In genomic region chr6:4896401-4896800, GRCh38 we compare ENCODE assay signal across 22 cellular contexts.
"Had no signal": no experiment of that assay in that cellular context is flagged by ENCODE, and none has a peak within 500 bp of the region (broad histone marks: within the 10 kb centered on the region; RNA-seq: fewer than 3 reads in every experiment).

No MANE protein-coding gene starts in this region.

- H3K4me3 ChIP-seq: body of pancreas, right lobe of liver, skin epidermis, transverse colon, vagina had no signal

- H3K27ac Mint-ChIP-seq: activated naive CD8-positive, alpha-beta T cell treated with anti-CD3 and anti-CD28 coated beads, Interleukin-2, amount 50 U/mL, for 24 hours; activated T-cell treated with anti-CD3 and anti-CD28 coated beads, Interleukin-2, amount 50 U/mL, for 72 hours; stimulated activated memory B cell treated with anti-CD40 and anti-IgM and Interleukin-4, amounts not matched to agents 10 μg/mL and 1 μg/mL and 100 μg/mL, for 72 hours had no signal

- H3K4me3 Mint-ChIP-seq: activated naive CD8-positive, alpha-beta T cell treated with anti-CD3 and anti-CD28 coated beads, Interleukin-2, amount 50 U/mL, for 24 hours; activated T-cell treated with anti-CD3 and anti-CD28 coated beads, Interleukin-2, amount 50 U/mL, for 72 hours; nephron; stimulated activated memory B cell treated with anti-CD40 and anti-IgM and Interleukin-4, amounts not matched to agents 10 μg/mL and 1 μg/mL and 100 μg/mL, for 72 hours had no signal

- H3K9me3 ChIP-seq: body of pancreas, right lobe of liver, vagina had no signal

- DNase-seq: activated CD4-positive, alpha-beta T cell treated with anti-CD3 and anti-CD28 coated beads for 1 hour; activated CD8-positive, alpha-beta memory T cell treated with anti-CD3 and anti-CD28 coated beads, Interleukin-2, amount 50 U/mL, for 48 hours; activated effector memory CD4-positive, alpha-beta T cell treated with Interleukin-2 at 50 U/mL for 16 hours; activated naive CD4-positive, alpha-beta T cell treated with anti-CD3 and anti-CD28 coated beads, Interleukin-2, amount 50 U/mL, for 16 hours; activated naive CD8-positive, alpha-beta T cell treated with anti-CD3 and anti-CD28 coated beads, Interleukin-2, amount 50 U/mL, for 24 hours; activated T-cell treated with anti-CD3 and anti-CD28 coated beads, Interleukin-2, amount 50 U/mL, for 72 hours; anterior cingulate cortex; body of pancreas; effector CD8-positive, alpha-beta T cell; head of caudate nucleus; left cardiac atrium; occipital lobe; right lobe of liver; stimulated activated CD4-positive, alpha-beta T cell treated with anti-CD3 and anti-CD28 coated beads, Interleukin-2, amount 100 ng/mL, for 24 hours; transverse colon; WERI-Rb-1 had no signal

- ATAC-seq: activated naive CD8-positive, alpha-beta T cell treated with anti-CD3 and anti-CD28 coated beads, Interleukin-2, amount 50 U/mL, for 24 hours; activated T-cell treated with anti-CD3 and anti-CD28 coated beads, Interleukin-2, amount 50 U/mL, for 72 hours; body of pancreas; left cardiac atrium; right lobe of liver; stimulated activated memory B cell treated with anti-CD40 and anti-IgM and Interleukin-4, amounts not matched to agents 10 μg/mL and 1 μg/mL and 100 μg/mL, for 72 hours had no signal

- H3K4me1 ChIP-seq: transverse colon, vagina had no signal

- H3K27ac ChIP-seq: body of pancreas, right lobe of liver, skin epidermis, transverse colon, vagina, WERI-Rb-1 had no signal

- H3K27me3 ChIP-seq: body of pancreas, right lobe of liver, transverse colon, vagina had no signal

- H3K9me3 Mint-ChIP-seq: activated naive CD8-positive, alpha-beta T cell treated with anti-CD3 and anti-CD28 coated beads, Interleukin-2, amount 50 U/mL, for 24 hours; activated T-cell treated with anti-CD3 and anti-CD28 coated beads, Interleukin-2, amount 50 U/mL, for 72 hours; stimulated activated memory B cell treated with anti-CD40 and anti-IgM and Interleukin-4, amounts not matched to agents 10 μg/mL and 1 μg/mL and 100 μg/mL, for 72 hours had no signal

- H3K27me3 Mint-ChIP-seq: activated naive CD8-positive, alpha-beta T cell treated with anti-CD3 and anti-CD28 coated beads, Interleukin-2, amount 50 U/mL, for 24 hours; stimulated activated memory B cell treated with anti-CD40 and anti-IgM and Interleukin-4, amounts not matched to agents 10 μg/mL and 1 μg/mL and 100 μg/mL, for 72 hours had no signal

- FAIRE-seq: frontal cortex, islet of Langerhans had no signal
